ENCODE assay signal across 8 cellular contexts in the genomic region with DNA sequence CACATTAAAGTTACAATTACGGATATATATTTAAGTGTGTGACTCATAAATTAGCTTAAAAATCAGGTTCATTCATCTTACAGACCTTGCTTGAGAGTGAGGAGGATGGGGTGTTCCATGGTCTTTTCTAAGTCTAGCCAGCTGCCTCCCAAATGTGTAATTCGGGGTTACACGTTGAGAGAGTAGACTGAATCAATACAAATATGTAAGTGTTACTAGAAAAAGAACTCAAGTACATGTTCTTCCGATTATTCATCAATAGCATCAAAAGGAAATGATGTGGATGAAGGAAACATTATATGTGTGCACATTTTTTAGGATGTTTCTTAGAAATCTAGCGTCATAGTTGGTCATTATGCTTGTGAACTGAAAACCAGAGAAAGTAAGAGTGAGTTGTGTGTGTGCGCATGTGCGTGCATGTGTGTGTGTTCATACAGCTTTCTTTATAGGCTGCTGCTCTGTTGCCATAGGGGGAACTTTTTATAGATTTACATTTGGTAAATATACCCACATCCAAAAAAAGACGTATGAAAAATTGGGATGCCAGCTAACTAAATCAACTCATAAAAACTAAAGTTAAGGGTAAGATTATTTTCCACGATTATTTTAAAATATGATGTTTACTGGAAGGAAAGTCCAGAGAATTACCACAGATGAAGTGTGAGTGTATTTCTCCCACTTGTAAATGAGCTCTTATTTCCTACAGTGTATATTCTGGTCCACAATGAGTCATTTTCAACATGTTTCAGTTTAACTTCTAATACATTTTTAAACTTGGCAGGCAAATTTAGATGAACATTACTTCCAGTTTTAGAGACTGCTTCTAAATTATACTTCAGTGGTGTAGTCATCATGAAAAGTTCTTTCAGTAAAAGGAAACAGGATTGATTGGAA.
DNase-seq lines count a peak whose midpoint lies in the region; ATAC-seq and FAIRE-seq lines count a peak whose summit lies in the region.

No MANE protein-coding gene starts in this region.

- H3K4me3 Mint-ChIP-seq in activated naive CD8-positive, alpha-beta T cell treated with anti-CD3 and anti-CD28 coated beads, Interleukin-2, amount 50 U/mL, for 24 hours, result peak overlapping the region; percentile 43

- H3K27ac Mint-ChIP-seq in activated naive CD8-positive, alpha-beta T cell treated with anti-CD3 and anti-CD28 coated beads, Interleukin-2, amount 50 U/mL, for 24 hours, result peak overlapping the region; percentile 89

- H3K9me3 ChIP-seq in small intestine (ENCODE audit: control insufficient read depth, low read depth), result no peaks in the 10 kb centered on the region

- no peaks in the 10 kb centered on the region for H3K9me3 Mint-ChIP-seq in activated naive CD8-positive, alpha-beta T cell treated with anti-CD3 and anti-CD28 coated beads, Interleukin-2, amount 50 U/mL, for 24 hours

- H3K4me3 ChIP-seq in small intestine (ENCODE audit: low read depth in 1 of 2, low read length in 2 of 2), result no peak overlapping the region

- no peak for FAIRE-seq in small intestine (lab: Jason Lieb, UNC)

- peaks cover 13% of the 10 kb centered on the region for H3K4me1 Mint-ChIP-seq in activated naive CD8-positive, alpha-beta T cell treated with anti-CD3 and anti-CD28 coated beads, Interleukin-2, amount 50 U/mL, for 24 hours

- H3K27ac ChIP-seq in small intestine (ENCODE audit: low read depth in 1 of 2, low read length in 1 of 2), result no peak overlapping the region

- no peaks in the 10 kb centered on the region for H3K27me3 Mint-ChIP-seq in activated naive CD8-positive, alpha-beta T cell treated with anti-CD3 and anti-CD28 coated beads, Interleukin-2, amount 50 U/mL, for 24 hours

- no peaks in the 10 kb centered on the region for H3K36me3 ChIP-seq in small intestine (ENCODE audit: control insufficient read depth in 2 of 2, insufficient read depth in 2 of 2, low read length in 2 of 2)

- H3K36me3 Mint-ChIP-seq in activated naive CD8-positive, alpha-beta T cell treated with anti-CD3 and anti-CD28 coated beads, Interleukin-2, amount 50 U/mL, for 24 hours (ENCODE audit: low read depth), result peaks cover 52% of the 10 kb centered on the region

- H3K4me1 ChIP-seq in small intestine (ENCODE audit: control insufficient read depth in 2 of 2, insufficient read depth in 1 of 2, low read depth in 1 of 2, low read length in 1 of 2), result no peaks in the 10 kb centered on the region

- H3K27me3 ChIP-seq in small intestine (ENCODE audit: control insufficient read depth in 2 of 2, insufficient read depth in 2 of 2, low read length in 2 of 2), result no peaks in the 10 kb centered on the region

- intact Hi-C loops in Right ventricle myocardium superior (cut with DNase I), result no loop called here

- ATAC-seq in GM19023 (IDR thresholded peaks at IDR 0.05; ENCODE audit: unreplicated experiment) (peak; percentile 88), HG02938 (IDR thresholded peaks at IDR 0.05; ENCODE audit: unreplicated experiment) (peak; percentile 85), Right ventricle myocardium superior (ENCODE audit: poor library complexity) (no peak)
- ATAC-seq in activated naive CD8-positive, alpha-beta T cell treated with anti-CD3 and anti-CD28 coated beads, Interleukin-2, amount 50 U/mL, for 24 hours, result peak; percentile 69

- WGBS in small intestine, 3 donors, result 70 to 90% (median 81%) methylated on average over 9 of the region's 9 CpGs

- DNase-seq in EH (ENCODE audit: low read depth) (peak; percentile 62), islet precursor cell (no peak), C1 segment of cervical spinal cord (lab: John Stamatoyannopoulos, UW) (no peak), small intestine (no peak), Right ventricle myocardium superior (no peak)
- no peak for DNase-seq in activated naive CD8-positive, alpha-beta T cell treated with anti-CD3 and anti-CD28 coated beads, Interleukin-2, amount 50 U/mL, for 24 hours
